Comparison of ENCODE assay signal across 8 cellular contexts in the genomic region with DNA sequence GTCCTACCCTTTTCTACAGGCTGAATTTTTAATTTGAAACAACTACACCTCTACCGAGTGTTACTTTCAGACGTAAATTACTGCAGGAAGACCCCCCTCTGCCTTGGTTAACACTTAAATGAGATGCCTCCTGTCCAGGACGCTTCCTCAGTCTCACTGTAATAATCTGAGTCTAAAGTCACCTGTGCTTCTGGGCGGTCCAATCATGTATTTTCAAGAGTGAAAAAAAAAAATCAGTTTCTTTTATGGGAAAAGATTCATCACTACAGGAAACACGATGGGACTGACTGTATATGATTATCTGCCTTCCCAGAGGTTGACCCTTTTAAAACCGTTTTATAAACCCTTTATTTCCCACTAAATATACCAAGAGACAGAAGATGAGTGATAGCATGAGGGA. TPM values are rescaled to one million over a fixed set of nuclear protein-coding genes. Genes with fewer than 3 reads are reported as not detected.
DNase-seq lines count a peak whose midpoint lies in the region; ATAC-seq and TF ChIP-seq lines count a peak whose summit lies in the region.

No MANE protein-coding gene starts in this region.

- H3K27ac ChIP-seq in RWPE2 (ENCODE audit: poor library complexity, severe bottlenecking) = peak overlapping the region; percentile 68
- H3K27ac ChIP-seq in fibroblast of lung (ENCODE audit: insufficient read depth, low read length) = no peak overlapping the region
- H3K27ac ChIP-seq in prostate gland = peak overlapping the region; percentile 97

- no peaks in the 10 kb centered on the region for H3K36me3 ChIP-seq in RWPE2 (ENCODE audit: low read depth)
- H3K36me3 ChIP-seq in fibroblast of lung (ENCODE audit: control insufficient read depth, insufficient read depth, low read length) = no peaks in the 10 kb centered on the region
- no peaks in the 10 kb centered on the region for H3K36me3 ChIP-seq in prostate gland

- H3K9me3 ChIP-seq in RWPE2 (ENCODE audit: severe bottlenecking) = no peaks in the 10 kb centered on the region
- no peaks in the 10 kb centered on the region for H3K9me3 ChIP-seq in fibroblast of lung (ENCODE audit: control insufficient read depth, insufficient read depth, low read depth, low read length)
- H3K9me3 ChIP-seq in prostate gland = no peaks in the 10 kb centered on the region

- H3K4me3 ChIP-seq in GM08714 (ENCODE audit: low read length) (peak overlapping the region; percentile 99), RWPE2 (ENCODE audit: severe bottlenecking) (peak overlapping the region; percentile 53), fibroblast of lung (replicated peaks in 1 of 4; ENCODE audit: control extremely low read depth in 1 of 4, insufficient read depth in 1 of 4, low read depth in 3 of 4, low read length in 4 of 4) (peak overlapping the region; percentile 64 to 83 (median 66)), prostate gland (peak overlapping the region; percentile 42 to 64)

- H3K27me3 ChIP-seq in RWPE2 (ENCODE audit: insufficient read depth, poor library complexity, severe bottlenecking) = no peaks in the 10 kb centered on the region
- no peaks in the 10 kb centered on the region for H3K27me3 ChIP-seq in fibroblast of lung (ENCODE audit: control insufficient read depth, insufficient read depth, low read length)
- no peaks in the 10 kb centered on the region for H3K27me3 ChIP-seq in prostate gland (replicated peaks; ENCODE audit: insufficient read depth)

- DNase-seq in RWPE2 (ENCODE audit: low spot score) = no peak
- no peak for DNase-seq in fibroblast of lung (ENCODE audit: low read depth in 2 of 2)
- no peak for DNase-seq in prostate gland (ENCODE audit: low spot score)
- no peak for DNase-seq in foreskin melanocyte
- no peak for DNase-seq in hypothalamus (lab: John Stamatoyannopoulos, UW)

- H3K4me2 ChIP-seq in fibroblast of lung (ENCODE audit: extremely low read depth, insufficient read depth, low read length) = peak overlapping the region; percentile 98

- no peaks in the 10 kb centered on the region for H3K79me2 ChIP-seq in fibroblast of lung (ENCODE audit: control insufficient read depth, insufficient read depth, low read length)

- no peak for ATAC-seq in RWPE2 (ENCODE audit: low read depth)
- ATAC-seq in HG03565 (IDR thresholded peaks at IDR 0.05; ENCODE audit: unreplicated experiment) = no peak
- no peak for ATAC-seq in HG02642 (IDR thresholded peaks at IDR 0.05; ENCODE audit: poor library complexity, unreplicated experiment)

- H3K9ac ChIP-seq in fibroblast of lung (ENCODE audit: insufficient read depth, low read length) = no peak overlapping the region

- intact Hi-C loops in prostate gland (cut with DNase I) = no loop called here

- H3K4me1 ChIP-seq in RWPE2 (ENCODE audit: insufficient read depth, poor library complexity, severe bottlenecking) (peaks cover 33% of the 10 kb centered on the region), fibroblast of lung (ENCODE audit: control insufficient read depth, extremely low read depth, insufficient read depth, low read length) (no peaks in the 10 kb centered on the region), prostate gland (replicated peaks) (no peaks in the 10 kb centered on the region)

- no peak for TF ChIP-seq POLR2A in prostate gland (IDR thresholded peaks at IDR 0.05)

- no peaks in the 10 kb centered on the region for H4K20me1 ChIP-seq in fibroblast of lung (ENCODE audit: control insufficient read depth, extremely low read depth, insufficient read depth, low read length)

- 10% methylated on average over 6 of the region's 6 CpGs for WGBS in prostate gland

- no peak for TF ChIP-seq CTCF in RWPE2 (IDR thresholded peaks at IDR 0.05; ENCODE audit: poor library complexity, severe bottlenecking)
- TF ChIP-seq CTCF in fibroblast of lung (conservative IDR thresholded peaks at IDR 0.05 in 1 of 2, IDR thresholded peaks at IDR 0.05 in 1 of 2; ENCODE audit: low read depth in 1 of 2, low read length in 2 of 2) = no peak
- TF ChIP-seq CTCF in prostate gland (IDR thresholded peaks at IDR 0.05) = no peak

- no peak overlapping the region for H2AFZ ChIP-seq in fibroblast of lung (ENCODE audit: low read length)

RNA-seq across cellular contexts. Expression of gene RBM47, which starts 0.8 kb away (rescaled TPM):
- total RNA-seq in fibroblast of lung (1.8 and 2.3 TPM in 2 replicates), prostate gland (100 to 1,000 TPM; 241 to 302 TPM)
- 0.14 and 0.73 TPM in 2 replicates for polyA plus RNA-seq in fibroblast of lung
- 0.07 and 0.41 TPM in 2 replicates for polyA plus RNA-seq in fibroblast of lung (2012)
- polyA minus RNA-seq in fibroblast of lung (ENCODE audit: low replicate concordance) = not detected in 2 replicates

Comparison
In these comparisons a context has a peak if more than half of its experiments do, and no peak if none do; other contexts are left out.
1. RNA of gene RBM47, which starts 0.8 kb away (total RNA-seq): 241 to 302 TPM in prostate gland; 1.8 to 2.3 TPM in fibroblast of lung; every median in the first group is over 10 times any median in the second.
2. Peak in every context shown above with its lines, with median percentiles within 50 percentile points of each other: H3K4me3 ChIP-seq.